Comparison of ENCODE assay signal across 8 cellular contexts in genomic region chr10:128078136-128078969, GRCh38. TPM values are rescaled to one million over a fixed set of nuclear protein-coding genes. Genes with fewer than 3 reads are reported as not detected.
DNase-seq lines count a peak whose midpoint lies in the region; ATAC-seq and TF ChIP-seq lines count a peak whose summit lies in the region.

No MANE protein-coding gene starts in this region.

- H3K27ac Mint-ChIP-seq in activated CD4-positive, alpha-beta T cell treated with anti-CD3 and anti-CD28 coated beads for 36 hours, result no peak overlapping the region
- no peak overlapping the region for H3K27ac Mint-ChIP-seq in memory B cell

- intact Hi-C loops in activated CD4-positive, alpha-beta T cell treated with anti-CD3 and anti-CD28 coated beads for 36 hours (cut with DNase I, micrococcal nuclease), result loop anchor here (1.0 kb wide), 1 partner anchor 72 kb away; no protein-coding TSS in a partner anchor
- intact Hi-C loops in vagina (cut with DNase I), result no loop called here

- DNase-seq in activated CD4-positive, alpha-beta T cell treated with anti-CD3 and anti-CD28 coated beads for 36 hours, result peak; percentile 65
- DNase-seq in activated CD4-positive, alpha-beta T cell treated with anti-CD3 and anti-CD28 coated beads for 1 hour, result no peak
- DNase-seq in choroid plexus epithelial cell (ENCODE audit: low read depth), result peak; percentile 60
- DNase-seq in memory B cell (ENCODE audit: low spot score in 2 of 2), result no peak
- DNase-seq in vagina (ENCODE audit: extremely low spot score in 2 of 2), result no peak
- no peak for DNase-seq in Ammon's horn (ENCODE audit: low spot score)

- H3K36me3 ChIP-seq in vagina, result peaks cover 0 to 10% of the 10 kb centered on the region in 2 donors

- no peaks in the 10 kb centered on the region for H3K9me3 Mint-ChIP-seq in activated CD4-positive, alpha-beta T cell treated with anti-CD3 and anti-CD28 coated beads for 36 hours (ENCODE audit: low read depth)
- no peaks in the 10 kb centered on the region for H3K9me3 Mint-ChIP-seq in memory B cell

- POLR2A ChIA-PET in activated CD4-positive, alpha-beta T cell treated with anti-CD3 and anti-CD28 coated beads for 36 hours (lab: Charles Lee), result no interaction called here

- no peaks in the 10 kb centered on the region for H3K27me3 ChIP-seq in vagina

- peak; percentile 91 for TF ChIP-seq CTCF in choroid plexus epithelial cell (conservative IDR thresholded peaks at IDR 0.05; ENCODE audit: low read depth, low read length)
- peak; percentile 23 to 41 (median 24) for TF ChIP-seq CTCF in vagina (IDR thresholded peaks at IDR 0.05)

- ATAC-seq in activated CD4-positive, alpha-beta T cell treated with anti-CD3 and anti-CD28 coated beads for 36 hours, result peak; percentile 86
- ATAC-seq in HG03039 (IDR thresholded peaks at IDR 0.05; ENCODE audit: unreplicated experiment), result peak; percentile 57
- ATAC-seq in SK-N-SH treated with all-trans-retinoic acid at 6 μM for 48 hours, result peak; percentile 92
- ATAC-seq in memory B cell (ENCODE audit: low read depth), result peak; percentile 51

- peaks cover 47% of the 10 kb centered on the region for H3K36me3 Mint-ChIP-seq in activated CD4-positive, alpha-beta T cell treated with anti-CD3 and anti-CD28 coated beads for 36 hours (ENCODE audit: low read depth)
- peaks cover 29% of the 10 kb centered on the region for H3K36me3 Mint-ChIP-seq in memory B cell

- H3K9me3 ChIP-seq in vagina, result no peaks in the 10 kb centered on the region

- no peak for TF ChIP-seq POLR2A in vagina (IDR thresholded peaks at IDR 0.05)

- no peaks in the 10 kb centered on the region for H3K4me1 Mint-ChIP-seq in activated CD4-positive, alpha-beta T cell treated with anti-CD3 and anti-CD28 coated beads for 36 hours
- H3K4me1 Mint-ChIP-seq in memory B cell, result no peaks in the 10 kb centered on the region

- CTCF ChIA-PET in activated CD4-positive, alpha-beta T cell treated with anti-CD3 and anti-CD28 coated beads for 36 hours (lab: Charles Lee), result interaction anchor here (0.6 to 1.0 kb wide), 4 partner anchors 31 to 79 kb away, joined by 3 to 6 read pairs (median 4); no protein-coding TSS in a partner anchor

- no peak overlapping the region for H3K4me3 Mint-ChIP-seq in activated CD4-positive, alpha-beta T cell treated with anti-CD3 and anti-CD28 coated beads for 36 hours
- H3K4me3 Mint-ChIP-seq in memory B cell, result no peak overlapping the region

- no peaks in the 10 kb centered on the region for H3K27me3 Mint-ChIP-seq in activated CD4-positive, alpha-beta T cell treated with anti-CD3 and anti-CD28 coated beads for 36 hours
- H3K27me3 Mint-ChIP-seq in memory B cell, result no peaks in the 10 kb centered on the region

- H3K4me1 ChIP-seq in vagina, result no peaks in the 10 kb centered on the region

- H3K4me3 ChIP-seq in choroid plexus epithelial cell (ENCODE audit: low read depth, low read length) (no peak overlapping the region), vagina (no peak overlapping the region)

- no peak overlapping the region for H3K27ac ChIP-seq in vagina

TF ChIP-seq in SK-N-SH treated with all-trans-retinoic acid at 6 μM for 48 hours, 23 proteins besides CTCF, POLR2A, EP300 and RAD21:
- TF ChIP-seq ZNF565 (CRISPR knock-in tag; conservative IDR thresholded peaks at IDR 0.05; ENCODE audit: low read depth), result no peak
- TF ChIP-seq ZFP3 (CRISPR knock-in tag; IDR thresholded peaks at IDR 0.05), result no peak
- no peak for TF ChIP-seq ZNF70 (CRISPR knock-in tag; IDR thresholded peaks at IDR 0.05)
- no peak for TF ChIP-seq ARNTL (CRISPR knock-in tag; IDR thresholded peaks at IDR 0.05; ENCODE audit: borderline replicate concordance, low read depth)
- no peak for TF ChIP-seq TOX (CRISPR knock-in tag; IDR thresholded peaks at IDR 0.05; ENCODE audit: borderline replicate concordance)
TF ChIP-seq in SK-N-SH treated with all-trans-retinoic acid at 6 μM for 48 hours: peak in this region for 0.

RNA-seq across cellular contexts. Expression of gene MKI67, which starts 47.9 kb away (rescaled TPM):
- 100 to 1,000 TPM; 234 to 244 TPM for total RNA-seq in activated CD4-positive, alpha-beta T cell treated with anti-CD3 and anti-CD28 coated beads for 36 hours
- total RNA-seq in vagina, result 11.5 TPM

Comparison
In these comparisons a context has a peak if more than half of its experiments do, and no peak if none do; other contexts are left out.
1. DNase-seq: peak in activated CD4-positive, alpha-beta T cell treated with anti-CD3 and anti-CD28 coated beads for 36 hours (single experiment) and choroid plexus epithelial cell (single experiment); none in activated CD4-positive, alpha-beta T cell treated with anti-CD3 and anti-CD28 coated beads for 1 hour (single experiment), memory B cell (0 of 2), vagina (0 of 2) and Ammon's horn (single experiment).
2. RNA of gene MKI67, which starts 47.9 kb away (total RNA-seq): 234 to 244 TPM in activated CD4-positive, alpha-beta T cell treated with anti-CD3 and anti-CD28 coated beads for 36 hours; 11.5 TPM in vagina (single experiment); every median in the first group is over 10 times any median in the second.
3. Peak in every context shown above with its lines, with median percentiles within 50 percentile points of each other: ATAC-seq.